Comparison of ENCODE assay signal across 8 cellular contexts in the genomic region with DNA sequence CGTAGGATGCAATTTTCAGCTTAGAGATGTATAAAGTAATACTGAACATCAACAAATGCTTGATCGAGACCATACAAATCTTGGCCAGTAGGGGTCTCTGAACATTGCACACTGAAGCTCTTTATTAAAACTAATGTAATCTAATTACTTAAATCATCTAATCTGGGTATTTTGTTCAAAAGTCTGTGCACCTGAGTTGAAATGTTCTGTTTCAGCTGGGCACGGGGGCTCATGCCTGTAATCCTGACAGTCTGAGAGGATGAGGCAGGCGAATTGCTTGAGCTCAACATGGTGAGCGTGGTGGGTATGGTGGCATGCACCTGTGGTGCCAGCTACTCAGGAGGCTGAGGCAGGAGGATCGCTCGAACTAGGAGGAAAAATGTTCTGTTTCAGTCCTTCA. TPM values are rescaled to one million over a fixed set of nuclear protein-coding genes. Genes with fewer than 3 reads are reported as not detected.
DNase-seq lines count a peak whose midpoint lies in the region; ATAC-seq and TF ChIP-seq lines count a peak whose summit lies in the region.

No MANE protein-coding gene starts in this region.

- H3K27ac Mint-ChIP-seq in activated T-cell treated with anti-CD3 and anti-CD28 coated beads, Interleukin-2, amount 50 U/mL, for 72 hours, result no peak overlapping the region

- TF ChIP-seq CTCF in LNCaP clone FGC (IDR thresholded peaks at IDR 0.05; ENCODE audit: control insufficient read depth, extremely low read depth, insufficient read depth), result peak; percentile 55

- H3K4me3 Mint-ChIP-seq in activated T-cell treated with anti-CD3 and anti-CD28 coated beads, Interleukin-2, amount 50 U/mL, for 72 hours, result no peak overlapping the region

- H3K4me3 ChIP-seq in LNCaP clone FGC (ENCODE audit: low read depth, low read length), result no peak overlapping the region

- H3K9me3 Mint-ChIP-seq in activated T-cell treated with anti-CD3 and anti-CD28 coated beads, Interleukin-2, amount 50 U/mL, for 72 hours, result no peaks in the 10 kb centered on the region

- ATAC-seq in activated T-cell treated with anti-CD3 and anti-CD28 coated beads, Interleukin-2, amount 50 U/mL, for 72 hours (replicated peaks in 1 of 2), result no peak
- ATAC-seq in HG03571 (IDR thresholded peaks at IDR 0.05; ENCODE audit: unreplicated experiment), result no peak

- H3K36me3 Mint-ChIP-seq in activated T-cell treated with anti-CD3 and anti-CD28 coated beads, Interleukin-2, amount 50 U/mL, for 72 hours (ENCODE audit: insufficient read depth in 2 of 2), result no peaks in the 10 kb centered on the region

- DNase-seq in NK-92 treated with Interleukin-12 subunit alpha and Interleukin-12 subunit beta, amount 100 ng/mL, for 24 hours (lab: John Stamatoyannopoulos, UW), result peak; percentile 16
- DNase-seq in NK-92 (lab: John Stamatoyannopoulos, UW; ENCODE audit: unreplicated experiment), result no peak
- no peak for DNase-seq in LNCaP clone FGC (ENCODE audit: low read depth)
- peak; percentile 16 to 20 for DNase-seq in activated T-cell treated with anti-CD3 and anti-CD28 coated beads, Interleukin-2, amount 50 U/mL, for 72 hours
- DNase-seq in globus pallidus (ENCODE audit: low spot score), result peak; percentile 12
- peak; percentile 4 to 6 for DNase-seq in stimulated activated CD4-positive, alpha-beta T cell treated with anti-CD3 and anti-CD28 coated beads, Interleukin-4, amount 100 ng/mL, for 48 hours (ENCODE audit: low read depth in 2 of 2)
- DNase-seq in NCI-H2196 treated with DMSO at 0.1 percent for 48 hours (lab: John Stamatoyannopoulos, UW; ENCODE audit: unreplicated experiment), result no peak

- H3K4me1 Mint-ChIP-seq in activated T-cell treated with anti-CD3 and anti-CD28 coated beads, Interleukin-2, amount 50 U/mL, for 72 hours (ENCODE audit: low read depth), result no peaks in the 10 kb centered on the region

- no peaks in the 10 kb centered on the region for H3K27me3 Mint-ChIP-seq in activated T-cell treated with anti-CD3 and anti-CD28 coated beads, Interleukin-2, amount 50 U/mL, for 72 hours (ENCODE audit: low read depth)

RNA-seq across cellular contexts. Expression of a gene that starts 41.0 kb away (rescaled TPM):
- under 1 TPM in 1 of 2 donors, not detected in 1; 0.23 TPM for total RNA-seq in activated T-cell treated with anti-CD3 and anti-CD28 coated beads, Interleukin-2, amount 50 U/mL, for 72 hours

Comparison
In these comparisons a context has a peak if more than half of its experiments do, and no peak if none do; other contexts are left out.
1. DNase-seq: peak in NK-92 treated with Interleukin-12 subunit alpha and Interleukin-12 subunit beta, amount 100 ng/mL, for 24 hours (single experiment), activated T-cell treated with anti-CD3 and anti-CD28 coated beads, Interleukin-2, amount 50 U/mL, for 72 hours (2 of 2), globus pallidus (single experiment) and stimulated activated CD4-positive, alpha-beta T cell treated with anti-CD3 and anti-CD28 coated beads, Interleukin-4, amount 100 ng/mL, for 48 hours (2 of 2); none in NK-92 (single experiment), LNCaP clone FGC (single experiment) and NCI-H2196 treated with DMSO at 0.1 percent for 48 hours (single experiment).